In genomic region chr13:46170687-46171086, GRCh38 we compare ENCODE assay signal across 10 cellular contexts. TPM values are rescaled to one million over a fixed set of nuclear protein-coding genes. Genes with fewer than 3 reads are reported as not detected.
DNase-seq lines count a peak whose midpoint lies in the region; TF ChIP-seq lines count a peak whose summit lies in the region.
"Had no signal": no experiment of that assay in that cellular context is flagged by ENCODE, and none has a peak within 500 bp of the region (broad histone marks: within the 10 kb centered on the region; RNA-seq: fewer than 3 reads in every experiment).

No MANE protein-coding gene starts in this region.

- peaks cover 100% of the 10 kb centered on the region for H3K4me1 Mint-ChIP-seq in activated naive CD4-positive, alpha-beta T cell treated with anti-CD3 and anti-CD28 coated beads, Interleukin-2, amount 50 U/mL, for 24 hours
- H3K4me1 Mint-ChIP-seq in stimulated activated naive CD8-positive, alpha-beta T cell treated with anti-CD3 and anti-CD28 coated beads, Interleukin-15, Interleukin-2, amounts not matched to agents 100 ng/mL and 50 ng/mL, for 24 hours (ENCODE audit: low read depth), result peaks cover 100% of the 10 kb centered on the region

- no peaks in the 10 kb centered on the region for H3K9me3 Mint-ChIP-seq in activated naive CD4-positive, alpha-beta T cell treated with anti-CD3 and anti-CD28 coated beads, Interleukin-2, amount 50 U/mL, for 24 hours
- no peaks in the 10 kb centered on the region for H3K9me3 Mint-ChIP-seq in stimulated activated naive CD8-positive, alpha-beta T cell treated with anti-CD3 and anti-CD28 coated beads, Interleukin-15, Interleukin-2, amounts not matched to agents 100 ng/mL and 50 ng/mL, for 24 hours
- H3K9me3 Mint-ChIP-seq: mesothelial cell of epicardium had no signal

- H3K4me3 ChIP-seq in fibroblast of villous mesenchyme (ENCODE audit: low read depth, low read length), result no peak overlapping the region

- H3K27ac Mint-ChIP-seq in activated naive CD4-positive, alpha-beta T cell treated with anti-CD3 and anti-CD28 coated beads, Interleukin-2, amount 50 U/mL, for 24 hours, result peak overlapping the region; percentile 93
- H3K27ac Mint-ChIP-seq in stimulated activated naive CD8-positive, alpha-beta T cell treated with anti-CD3 and anti-CD28 coated beads, Interleukin-15, Interleukin-2, amounts not matched to agents 100 ng/mL and 50 ng/mL, for 24 hours, result peak overlapping the region; percentile 99

- no peak for DNase-seq in activated naive CD4-positive, alpha-beta T cell treated with anti-CD3 and anti-CD28 coated beads, Interleukin-2, amount 50 U/mL, for 16 hours
- peak; percentile 88 for DNase-seq in SKM-1 treated with dmso at 0.1 percent for 144 hours (lab: John Stamatoyannopoulos, UW; ENCODE audit: unreplicated experiment)
- DNase-seq in fibroblast of villous mesenchyme (ENCODE audit: low read depth), result peak; percentile 24
- DNase-seq in RKO (ENCODE audit: low spot score), result no peak
- no peak for DNase-seq in DMS153 treated with DMSO at 0.1 percent for 48 hours (lab: John Stamatoyannopoulos, UW; ENCODE audit: unreplicated experiment)
- DNase-seq in DMS79 (lab: John Stamatoyannopoulos, UW), result no peak
- DNase-seq: stimulated activated CD4-positive, alpha-beta T cell treated with anti-CD3 and anti-CD28 coated beads, Interleukin-4, amount 100 ng/mL, for 4 hours had no signal

- peaks cover 21% of the 10 kb centered on the region for H3K36me3 Mint-ChIP-seq in activated naive CD4-positive, alpha-beta T cell treated with anti-CD3 and anti-CD28 coated beads, Interleukin-2, amount 50 U/mL, for 24 hours
- H3K36me3 Mint-ChIP-seq in stimulated activated naive CD8-positive, alpha-beta T cell treated with anti-CD3 and anti-CD28 coated beads, Interleukin-15, Interleukin-2, amounts not matched to agents 100 ng/mL and 50 ng/mL, for 24 hours (ENCODE audit: low read depth), result peaks cover 76% of the 10 kb centered on the region
- H3K36me3 Mint-ChIP-seq: mesothelial cell of epicardium had no signal

- no peaks in the 10 kb centered on the region for H3K27me3 Mint-ChIP-seq in activated naive CD4-positive, alpha-beta T cell treated with anti-CD3 and anti-CD28 coated beads, Interleukin-2, amount 50 U/mL, for 24 hours
- H3K27me3 Mint-ChIP-seq in stimulated activated naive CD8-positive, alpha-beta T cell treated with anti-CD3 and anti-CD28 coated beads, Interleukin-15, Interleukin-2, amounts not matched to agents 100 ng/mL and 50 ng/mL, for 24 hours, result no peaks in the 10 kb centered on the region

- no peak for TF ChIP-seq CTCF in fibroblast of villous mesenchyme (IDR thresholded peaks at IDR 0.05; ENCODE audit: insufficient read depth, low read depth, low read length)

- peak overlapping the region; percentile 81 for H3K4me3 Mint-ChIP-seq in activated naive CD4-positive, alpha-beta T cell treated with anti-CD3 and anti-CD28 coated beads, Interleukin-2, amount 50 U/mL, for 24 hours
- peak overlapping the region; percentile 93 for H3K4me3 Mint-ChIP-seq in stimulated activated naive CD8-positive, alpha-beta T cell treated with anti-CD3 and anti-CD28 coated beads, Interleukin-15, Interleukin-2, amounts not matched to agents 100 ng/mL and 50 ng/mL, for 24 hours
- H3K4me3 Mint-ChIP-seq: mesothelial cell of epicardium had no signal

RNA-seq across cellular contexts. Expression of gene LCP1, which starts 11.3 kb away (rescaled TPM):
- total RNA-seq in fibroblast of villous mesenchyme, result 17.7 and 44.9 TPM in 2 replicates

RNA-seq across cellular contexts. Expression of gene LRRC63, which starts 41.0 kb away (rescaled TPM):
- under 0.01 TPM in 1 of 2 replicates, not detected in the other for total RNA-seq in fibroblast of villous mesenchyme

Comparison
In these comparisons a context has a peak if more than half of its experiments do, and no peak if none do; other contexts are left out.
1. DNase-seq: peak in SKM-1 treated with dmso at 0.1 percent for 144 hours (single experiment) and fibroblast of villous mesenchyme (single experiment); none in activated naive CD4-positive, alpha-beta T cell treated with anti-CD3 and anti-CD28 coated beads, Interleukin-2, amount 50 U/mL, for 16 hours (single experiment), RKO (single experiment), DMS153 treated with DMSO at 0.1 percent for 48 hours (single experiment) and DMS79 (single experiment).